Comparison of ENCODE assay signal across 28 cellular contexts in the genomic region with DNA sequence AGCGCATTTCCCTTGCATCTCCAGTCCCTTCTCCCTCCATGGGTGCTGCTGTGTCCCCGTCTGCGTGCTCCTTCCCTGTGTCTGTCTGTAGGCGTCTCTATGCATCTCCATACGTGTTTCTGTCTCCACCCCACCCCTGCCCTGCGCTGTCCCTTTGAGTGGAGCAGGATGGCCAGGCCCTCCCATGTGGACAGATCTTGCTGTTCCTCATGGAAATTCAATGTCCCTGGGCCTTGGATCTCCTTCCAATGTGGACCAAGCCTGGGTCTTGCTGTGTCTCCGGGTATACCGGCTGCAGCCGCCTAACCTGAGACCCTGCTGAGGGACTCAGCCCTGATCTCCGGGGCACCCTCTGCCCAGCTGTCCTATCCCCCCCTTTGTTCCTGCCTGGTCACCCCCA.
"Had no signal": no experiment of that assay in that cellular context is flagged by ENCODE, and none has a peak within 500 bp of the region (broad histone marks: within the 10 kb centered on the region; RNA-seq: fewer than 3 reads in every experiment).

No MANE protein-coding gene starts in this region.

- H3K9me3 ChIP-seq: left ventricle myocardium inferior, mucosa of descending colon, neutrophil, ovary, prostate gland, sigmoid colon, tibial nerve, vagina had no signal

- H3K4me3 ChIP-seq: left ventricle myocardium inferior, mucosa of descending colon, ovary, prostate gland, sigmoid colon, tibial nerve, vagina had no signal

- H3K27me3 Mint-ChIP-seq: stimulated activated naive CD8-positive, alpha-beta T cell treated with anti-CD3 and anti-CD28 coated beads, Interleukin-15, amount 100 ng/mL, for 72 hours had no signal

- DNase-seq: head of caudate nucleus; hypothalamus; immature natural killer cell; left ventricle myocardium inferior; midbrain; mucosa of descending colon; naive thymus-derived CD4-positive, alpha-beta T cell; occipital lobe; ovary; retina; right cardiac atrium; sigmoid colon; small intestine; stimulated activated CD4-positive, alpha-beta T cell treated with anti-CD3 and anti-CD28 coated beads, Interleukin-12 subunit alpha, Interleukin-12 subunit beta, amount 100 ng/mL, for 4 hours; stimulated activated CD4-positive, alpha-beta T cell treated with anti-CD3 and anti-CD28 coated beads, Interleukin-4, amount 100 ng/mL, for 24 hours; stimulated activated naive CD4-positive, alpha-beta T cell; stimulated activated naive CD8-positive, alpha-beta T cell treated with anti-CD3 and anti-CD28 coated beads, Interleukin-15, amount 100 ng/mL, for 72 hours; substantia nigra had no signal

- H3K4me1 ChIP-seq: prostate gland had no signal

- H3K27ac ChIP-seq: left ventricle myocardium inferior, neutrophil, ovary, prostate gland, sigmoid colon, vagina had no signal

- ATAC-seq: mucosa of descending colon; naive thymus-derived CD4-positive, alpha-beta T cell; natural killer cell treated with Interleukin-12 subunit alpha and Interleukin-12 subunit beta and Interleukin-15 and Interleukin-18, amount 100 ng/mL, for 72 hours; right cardiac atrium; stimulated activated effector memory CD8-positive, alpha-beta T cell treated with anti-CD3 and anti-CD28 coated beads, Interleukin-12 subunit alpha, Interleukin-12 subunit beta, amount 100 ng/mL, for 72 hours; stimulated activated naive CD8-positive, alpha-beta T cell treated with anti-CD3 and anti-CD28 coated beads, Interleukin-15, amount 100 ng/mL, for 72 hours had no signal

- H3K4me3 Mint-ChIP-seq: immature natural killer cell; memory B cell; natural killer cell treated with Interleukin-12 subunit alpha and Interleukin-12 subunit beta and Interleukin-15 and Interleukin-18, amount 100 ng/mL, for 72 hours; neural crest cell; stimulated activated effector memory CD8-positive, alpha-beta T cell treated with anti-CD3 and anti-CD28 coated beads, Interleukin-12 subunit alpha, Interleukin-12 subunit beta, amount 100 ng/mL, for 72 hours; stimulated activated naive CD8-positive, alpha-beta T cell treated with anti-CD3 and anti-CD28 coated beads, Interleukin-15, amount 100 ng/mL, for 72 hours; type B pancreatic cell had no signal

- H3K36me3 ChIP-seq: left ventricle myocardium inferior, neutrophil, ovary, prostate gland, sigmoid colon, tibial nerve, vagina had no signal

- H3K9me3 Mint-ChIP-seq: naive thymus-derived CD4-positive, alpha-beta T cell; natural killer cell treated with Interleukin-12 subunit alpha and Interleukin-12 subunit beta and Interleukin-15 and Interleukin-18, amount 100 ng/mL, for 72 hours; neural crest cell; type B pancreatic cell had no signal

- H3K27me3 ChIP-seq: ovary, tibial nerve, vagina had no signal

- H3K36me3 Mint-ChIP-seq: immature natural killer cell; memory B cell; naive thymus-derived CD4-positive, alpha-beta T cell; natural killer cell treated with Interleukin-12 subunit alpha and Interleukin-12 subunit beta and Interleukin-15 and Interleukin-18, amount 100 ng/mL, for 72 hours; type B pancreatic cell had no signal

- H3K27ac Mint-ChIP-seq: immature natural killer cell; memory B cell; natural killer cell treated with Interleukin-12 subunit alpha and Interleukin-12 subunit beta and Interleukin-15 and Interleukin-18, amount 100 ng/mL, for 72 hours; stimulated activated effector memory CD8-positive, alpha-beta T cell treated with anti-CD3 and anti-CD28 coated beads, Interleukin-12 subunit alpha, Interleukin-12 subunit beta, amount 100 ng/mL, for 72 hours; stimulated activated naive CD8-positive, alpha-beta T cell treated with anti-CD3 and anti-CD28 coated beads, Interleukin-15, amount 100 ng/mL, for 72 hours; type B pancreatic cell had no signal

- FAIRE-seq: islet of Langerhans, small intestine had no signal
